Comparison of ENCODE assay signal across 24 cellular contexts in genomic region chr7:136324073-136324704, GRCh38.
"Had no signal": no experiment of that assay in that cellular context is flagged by ENCODE, and none has a peak within 500 bp of the region (broad histone marks: within the 10 kb centered on the region; RNA-seq: fewer than 3 reads in every experiment).

No MANE protein-coding gene starts in this region.

- H3K27ac ChIP-seq: ascending aorta, body of pancreas, PC-9 had no signal

- H3K4me1 Mint-ChIP-seq: activated naive CD4-positive, alpha-beta T cell treated with anti-CD3 and anti-CD28 coated beads, Interleukin-2, amount 50 U/mL, for 24 hours; T-cell had no signal

- ATAC-seq: activated CD4-positive, CD25-positive, alpha-beta regulatory T cell treated with anti-CD3 and anti-CD28 coated beads, Interleukin-2, amount 50 U/mL, for 24 hours; activated CD8-positive, alpha-beta T cell treated with anti-CD3 and anti-CD28 coated beads for 36 hours; body of pancreas; T-cell had no signal

- H3K27ac Mint-ChIP-seq: activated CD8-positive, alpha-beta T cell treated with anti-CD3 and anti-CD28 coated beads for 36 hours; activated naive CD4-positive, alpha-beta T cell treated with anti-CD3 and anti-CD28 coated beads, Interleukin-2, amount 50 U/mL, for 24 hours; activated T-cell treated with anti-CD3 and anti-CD28 coated beads, Interleukin-2, amount 50 U/mL, for 24 hours; activated T-helper 1 cell treated with anti-CD3 and anti-CD28 coated beads, Interleukin-12 subunit alpha, Interleukin-12 subunit beta, Interleukin-2, Interleukin-4 antibody, amounts not matched to agents 30 ng/mL and 10 ng/mL and 1 ng/mL, durations not matched to agents 14 hours and 24 hours and 36 hours; T-cell had no signal

- H3K4me2 ChIP-seq: PC-9 had no signal

- H3K4me3 ChIP-seq: ascending aorta, body of pancreas, MG63, PC-9 had no signal

- H3K27me3 Mint-ChIP-seq: activated CD8-positive, alpha-beta T cell treated with anti-CD3 and anti-CD28 coated beads for 36 hours; activated naive CD4-positive, alpha-beta T cell treated with anti-CD3 and anti-CD28 coated beads, Interleukin-2, amount 50 U/mL, for 24 hours; activated T-cell treated with anti-CD3 and anti-CD28 coated beads, Interleukin-2, amount 50 U/mL, for 24 hours; T-cell had no signal

- DNase-seq: activated CD4-positive, alpha-beta T cell treated with anti-CD3 and anti-CD28 coated beads for 4 hours; activated CD8-positive, alpha-beta memory T cell treated with anti-CD3 and anti-CD28 coated beads, Interleukin-2, amount 50 U/mL, for 48 hours; activated CD8-positive, alpha-beta T cell treated with anti-CD3 and anti-CD28 coated beads for 36 hours; activated effector memory CD4-positive, alpha-beta T cell treated with Interleukin-2 at 50 U/mL for 16 hours; activated naive CD4-positive, alpha-beta T cell; activated T-cell treated with anti-CD3 and anti-CD28 coated beads, Interleukin-2, amount 50 U/mL, for 24 hours; body of pancreas; central memory CD4-positive, alpha-beta T cell; MG63; NCI-H1105 treated with DMSO at 0.1 percent for 48 hours; NCI-H146; NCI-H187 treated with DMSO at 0.1 percent for 48 hours; NCI-H2081 treated with DMSO at 0.1 percent for 48 hours; NCI-H446; NCI-H524; PC-9; SHP77 treated with DMSO at 0.1 percent for 48 hours; T-cell; T-helper 2 cell; T1000 had no signal

- H3K36me3 ChIP-seq: ascending aorta, MG63 had no signal

- H3K4me3 Mint-ChIP-seq: activated CD8-positive, alpha-beta T cell treated with anti-CD3 and anti-CD28 coated beads for 36 hours; activated naive CD4-positive, alpha-beta T cell treated with anti-CD3 and anti-CD28 coated beads, Interleukin-2, amount 50 U/mL, for 24 hours; activated T-cell treated with anti-CD3 and anti-CD28 coated beads, Interleukin-2, amount 50 U/mL, for 24 hours; activated T-helper 1 cell treated with anti-CD3 and anti-CD28 coated beads, Interleukin-12 subunit alpha, Interleukin-12 subunit beta, Interleukin-2, Interleukin-4 antibody, amounts not matched to agents 30 ng/mL and 10 ng/mL and 1 ng/mL, durations not matched to agents 14 hours and 24 hours and 36 hours; T-cell had no signal

- H3K4me1 ChIP-seq: ascending aorta, body of pancreas had no signal

- H3K27me3 ChIP-seq: ascending aorta, body of pancreas, MG63 had no signal

- H3K36me3 Mint-ChIP-seq: activated naive CD4-positive, alpha-beta T cell treated with anti-CD3 and anti-CD28 coated beads, Interleukin-2, amount 50 U/mL, for 24 hours; T-cell had no signal

- H3K9me3 ChIP-seq: ascending aorta, body of pancreas, MG63 had no signal

- H3K9me3 Mint-ChIP-seq: activated T-cell treated with anti-CD3 and anti-CD28 coated beads, Interleukin-2, amount 50 U/mL, for 24 hours; activated T-helper 1 cell treated with anti-CD3 and anti-CD28 coated beads, Interleukin-12 subunit alpha, Interleukin-12 subunit beta, Interleukin-2, Interleukin-4 antibody, amounts not matched to agents 30 ng/mL and 10 ng/mL and 1 ng/mL, durations not matched to agents 14 hours and 24 hours and 36 hours had no signal

- H2AFZ ChIP-seq: PC-9 had no signal
